In the genomic region with DNA sequence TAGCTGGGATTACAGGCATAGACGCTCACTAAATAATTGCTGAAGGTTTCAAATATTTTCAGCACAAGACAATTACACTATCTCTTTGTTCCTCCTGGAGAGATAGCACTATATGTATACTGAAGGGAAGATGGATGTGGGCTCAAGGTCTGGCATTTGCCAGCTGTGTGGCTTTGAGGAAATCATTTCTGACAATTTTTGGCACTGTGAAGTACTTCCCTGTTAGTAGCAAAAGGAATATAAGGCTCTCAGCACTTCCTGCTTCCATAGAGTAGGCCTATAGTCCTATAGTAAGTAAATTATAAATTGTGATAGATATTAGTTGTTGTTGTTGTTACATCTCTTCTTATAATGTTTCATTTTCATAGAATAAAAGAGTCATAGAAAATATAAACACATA, we compare ENCODE assay signal across 15 cellular contexts.
DNase-seq lines count a peak whose midpoint lies in the region; ATAC-seq and FAIRE-seq lines count a peak whose summit lies in the region.
"Had no signal": no experiment of that assay in that cellular context is flagged by ENCODE, and none has a peak within 500 bp of the region (broad histone marks: within the 10 kb centered on the region; RNA-seq: fewer than 3 reads in every experiment).

No MANE protein-coding gene starts in this region.

- H2BK5ac ChIP-seq in trophoblast cell (ENCODE audit: low read depth, low read length, poor library complexity) = no peak overlapping the region

- no peak overlapping the region for H4K91ac ChIP-seq in trophoblast cell (ENCODE audit: low read depth, low read length)

- no peak overlapping the region for H3K23ac ChIP-seq in trophoblast cell (ENCODE audit: low read length)

- H4K12ac ChIP-seq in trophoblast cell (ENCODE audit: low read depth, low read length) = no peak overlapping the region

- H2AK5ac ChIP-seq in trophoblast cell (ENCODE audit: low read length) = no peak overlapping the region

- H3K79me2 ChIP-seq in trophoblast cell (ENCODE audit: control insufficient read depth, insufficient read depth, low read length, poor library complexity) = no peaks in the 10 kb centered on the region

- no peak overlapping the region for H4K8ac ChIP-seq in trophoblast cell (ENCODE audit: low read depth, low read length)

- no peaks in the 10 kb centered on the region for H3K36me3 ChIP-seq in trophoblast cell (ENCODE audit: control insufficient read depth in 1 of 2, insufficient read depth in 2 of 2, low read length in 2 of 2)
- H3K36me3 ChIP-seq: BE2C had no signal

- no peak overlapping the region for H3K18ac ChIP-seq in trophoblast cell (ENCODE audit: low read length)

- no CpG with 5 or more reads among the region's 1 CpG for WGBS in trophoblast cell (ENCODE audit: extremely low coverage, insufficient coverage, insufficient read length)

- DNase-seq in Kasumi-1 (lab: John Stamatoyannopoulos, UW) = peak; percentile 11 to 20
- DNase-seq in NCI-H69 (lab: John Stamatoyannopoulos, UW) = peak; percentile 7
- DNase-seq in trophoblast cell = peak; percentile 20 to 53
- no peak for DNase-seq in activated T-cell treated with anti-CD3 and anti-CD28 coated beads, Interleukin-2, amount 50 U/mL, for 48 hours
- DNase-seq in NK-92 (lab: John Stamatoyannopoulos, UW; ENCODE audit: unreplicated experiment) = no peak
- DNase-seq: BE2C; CD4-positive, alpha-beta memory T cell; GM23248; H7; IMR-90 had no signal

- H2BK120ac ChIP-seq in trophoblast cell (ENCODE audit: insufficient read depth, low read length, poor library complexity) = no peak overlapping the region

- no peak overlapping the region for H2AFZ ChIP-seq in trophoblast cell (ENCODE audit: insufficient read depth, low read length, poor library complexity)
- H2AFZ ChIP-seq: GM23248 had no signal

- H3K9me3 ChIP-seq in trophoblast cell (ENCODE audit: insufficient read depth, low read depth, low read length) = no peaks in the 10 kb centered on the region
- H3K9me3 ChIP-seq: A549, BE2C had no signal

- no peaks in the 10 kb centered on the region for H3K4me1 ChIP-seq in trophoblast cell (ENCODE audit: control insufficient read depth in 1 of 2, insufficient read depth in 2 of 2, low read length in 2 of 2)
- H3K4me1 ChIP-seq: BE2C had no signal

- no peak overlapping the region for H3K4me2 ChIP-seq in trophoblast cell (ENCODE audit: low read length)
- H3K4me2 ChIP-seq: A549 had no signal

- H2BK12ac ChIP-seq in trophoblast cell (ENCODE audit: low read length) = no peak overlapping the region

- no peak overlapping the region for H3K14ac ChIP-seq in trophoblast cell (ENCODE audit: low read length)

- no peak overlapping the region for H3K4me3 ChIP-seq in trophoblast cell (ENCODE audit: low read depth, low read length)
- H3K4me3 ChIP-seq: A549, GM23248 had no signal

- H3K27me3 ChIP-seq in trophoblast cell (ENCODE audit: insufficient read depth, low read length) = no peaks in the 10 kb centered on the region
- H3K27me3 ChIP-seq: BE2C had no signal

- no peak for ATAC-seq in HG03460 (IDR thresholded peaks at IDR 0.05; ENCODE audit: unreplicated experiment)
- ATAC-seq: A549 had no signal

- peak; percentile 24 for FAIRE-seq in islet of Langerhans (lab: Jason Lieb, UNC)
- FAIRE-seq: A549, GM18507 had no signal

- no peak overlapping the region for H3K9ac ChIP-seq in trophoblast cell (ENCODE audit: low read length)
- H3K9ac ChIP-seq: GM23248 had no signal

- no peak overlapping the region for H3K27ac ChIP-seq in trophoblast cell (ENCODE audit: low read depth, low read length)
- H3K27ac ChIP-seq: A549, C4-2B, GM23248 had no signal

- H3K4ac ChIP-seq in trophoblast cell (ENCODE audit: low read depth, low read length) = no peak overlapping the region

- H3K79me1 ChIP-seq in trophoblast cell (ENCODE audit: low read length) = no peaks in the 10 kb centered on the region

Comparison
In these comparisons a context has a peak if more than half of its experiments do, and no peak if none do; other contexts are left out.
1. DNase-seq: peak in Kasumi-1 (2 of 2), NCI-H69 (single experiment) and trophoblast cell (2 of 2); none in activated T-cell treated with anti-CD3 and anti-CD28 coated beads, Interleukin-2, amount 50 U/mL, for 48 hours (0 of 2) and NK-92 (single experiment).